23 cellular contexts compared by ENCODE assay signal in the genomic region with DNA sequence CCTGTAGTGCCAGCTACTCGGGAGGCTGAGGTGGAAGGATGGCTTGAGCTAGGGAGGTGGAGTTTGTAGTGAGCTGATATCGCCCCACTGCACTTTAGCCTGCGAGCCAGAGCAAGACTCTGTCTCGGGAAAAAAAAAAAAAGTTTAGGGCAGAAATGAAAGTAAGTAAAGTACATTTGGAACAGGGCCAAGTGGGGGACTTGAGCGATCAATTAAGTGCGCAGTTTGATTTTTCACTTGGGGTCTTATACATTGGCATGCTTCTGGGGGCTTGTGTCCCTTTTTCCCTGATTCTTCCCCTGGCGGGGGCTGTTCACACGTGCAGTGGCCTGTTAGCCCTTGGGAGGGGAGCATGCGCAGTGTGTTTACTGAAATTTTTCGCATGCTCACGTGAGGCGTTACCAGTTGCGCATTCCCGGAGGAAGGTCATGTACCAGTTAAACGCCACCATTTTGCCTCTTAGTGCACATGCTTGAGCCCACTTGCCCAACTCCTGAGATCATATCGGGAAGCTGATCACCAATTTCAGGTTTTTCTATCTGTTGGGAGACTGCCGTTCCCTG. TPM values are rescaled to one million over a fixed set of nuclear protein-coding genes. Genes with fewer than 3 reads are reported as not detected.
A peak's percentile ranks its signal among the peaks of the same experiment; 100 is the strongest.
DNase-seq lines count a peak whose midpoint lies in the region; ATAC-seq and TF ChIP-seq lines count a peak whose summit lies in the region.
"Had no signal": no experiment of that assay in that cellular context is flagged by ENCODE, and none has a peak within 500 bp of the region (broad histone marks: within the 10 kb centered on the region; RNA-seq: fewer than 3 reads in every experiment).

No MANE protein-coding gene starts in this region.

- DNase-seq in SK-N-SH (peak; percentile 54), SK-N-DZ (ENCODE audit: low spot score) (peak; percentile 25), testis (peak; percentile 21), cerebellar nuclear complex (lab: John Stamatoyannopoulos, UW) (no peak)
- no peak for DNase-seq in activated CD8-positive, alpha-beta memory T cell treated with anti-CD3 and anti-CD28 coated beads, Interleukin-2, amount 50 U/mL, for 4 hours
- DNase-seq in stimulated activated CD4-positive, alpha-beta T cell treated with anti-CD3 and anti-CD28 coated beads, Interleukin-2, amount 100 ng/mL, for 48 hours: no peak
- DNase-seq: 8988T; ACHN; AML-193; C1 segment of cervical spinal cord; Calu3; CD4-positive, alpha-beta memory T cell; COR-L47; DMS53; EL; GDM1; GM23248; H7 had no signal

- ATAC-seq in SK-N-SH treated with all-trans-retinoic acid at 6 μM for 48 hours: no peak; the same call in 2 of the 3 replicates
- ATAC-seq: A549, GM12878, HCT116 had no signal

- H2AFZ ChIP-seq in SK-N-SH (ENCODE audit: low read depth): no peak overlapping the region
- H2AFZ ChIP-seq: GM23248 had no signal

- no peaks in the 10 kb centered on the region for H3K9me3 ChIP-seq in SK-N-SH
- H3K9me3 ChIP-seq in testis: no peaks in the 10 kb centered on the region
- H3K9me3 ChIP-seq: A549 had no signal

- H3K4me1 ChIP-seq in SK-N-SH (ENCODE audit: control insufficient read depth in 1 of 2, insufficient read depth in 2 of 2, low read depth in 1 of 2, low read length in 1 of 2) (peaks cover 0 to 5% of the 10 kb centered on the region in 2 experiments; a peak in 1 of 4 replicates), testis (no peaks in the 10 kb centered on the region)
- H3K4me1 ChIP-seq: A549 had no signal

- POLR2A ChIA-PET in SK-N-SH (lab: Yijun Ruan, JAX): no interaction called here

- TF ChIP-seq RAD21 in SK-N-SH (IDR thresholded peaks at IDR 0.05; ENCODE audit: low read length): no peak

- intact Hi-C loops in testis (cut with DNase I; ENCODE audit: low total_unique reads): no loop called here

- no peak for TF ChIP-seq CTCF in SK-N-SH (IDR thresholded peaks at IDR 0.05)
- no peak for TF ChIP-seq CTCF in testis (IDR thresholded peaks at IDR 0.05)

- no peak overlapping the region for H3K9ac ChIP-seq in SK-N-SH
- H3K9ac ChIP-seq: GM23248 had no signal

- H3K27ac ChIP-seq in SK-N-SH (ENCODE audit: low read depth in 2 of 2, low read length in 1 of 2): no peak overlapping the region
- H3K27ac ChIP-seq in testis: no peak overlapping the region
- H3K27ac ChIP-seq: A549, GM23248 had no signal

- CTCF ChIA-PET in SK-N-SH (lab: Yijun Ruan, JAX): interaction anchor here (1.6 to 2.1 kb wide), 2 partner anchors 12 to 167 kb away, joined by 4 to 6 read pairs; no protein-coding TSS in a partner anchor

- H4K20me1 ChIP-seq in SK-N-SH (ENCODE audit: insufficient read depth): no peaks in the 10 kb centered on the region

- H3K36me3 ChIP-seq in SK-N-SH (replicated peaks in 1 of 2; ENCODE audit: control insufficient read depth in 1 of 2, insufficient read depth in 2 of 2, low read length in 1 of 2) (no peaks in the 10 kb centered on the region), testis (ENCODE audit: low read depth, missing control alignments) (no peaks in the 10 kb centered on the region)

- no peak for TF ChIP-seq EP300 in SK-N-SH (IDR thresholded peaks at IDR 0.05; ENCODE audit: borderline replicate concordance in 1 of 2, low read depth in 1 of 2, low read length in 1 of 2)

- H3K9me2 ChIP-seq in SK-N-SH: no peaks in the 10 kb centered on the region

- no peaks in the 10 kb centered on the region for H3F3A ChIP-seq in SK-N-SH (replicated peaks; ENCODE audit: insufficient read depth)

- H3K4me2 ChIP-seq in SK-N-SH: no peak overlapping the region
- H3K4me2 ChIP-seq: A549 had no signal

- no peaks in the 10 kb centered on the region for H3K27me3 ChIP-seq in SK-N-SH (ENCODE audit: insufficient read depth)
- no peaks in the 10 kb centered on the region for H3K27me3 ChIP-seq in testis

- H3K79me2 ChIP-seq in SK-N-SH (ENCODE audit: insufficient read depth): no peaks in the 10 kb centered on the region

- no peak for TF ChIP-seq POLR2A in testis (IDR thresholded peaks at IDR 0.05)

- H3K4me3 ChIP-seq in SK-N-SH (ENCODE audit: low read depth in 2 of 2, low read length in 1 of 2): peak overlapping the region in 1 of 2 experiments; percentile 10; a peak in 1 of 4 replicates
- H3K4me3 ChIP-seq in testis: no peak overlapping the region
- H3K4me3 ChIP-seq: A549, GM12878, GM23248 had no signal

- 49% methylated on average over 15 of the region's 17 CpGs for WGBS in SK-N-SH (ENCODE audit: low lambda C conversion rate)
- 76 to 82% methylated on average over 17 of the region's 17 CpGs for WGBS in testis, 2 donors

TF ChIP-seq in SK-N-SH, 30 proteins besides CTCF, POLR2A, EP300 and RAD21:
- TF ChIP-seq TAF1 (IDR thresholded peaks at IDR 0.05; ENCODE audit: borderline replicate concordance, low read depth, low read length) (no peak), NRF1 (IDR thresholded peaks at IDR 0.05; ENCODE audit: low read depth, low read length) (peak; percentile 61), MXI1 (IDR thresholded peaks at IDR 0.05; ENCODE audit: low read depth, low read length) (0 out of 2 replicates have a peak, but pooled peaks have one; percentile 36), NFIC (IDR thresholded peaks at IDR 0.05; ENCODE audit: borderline replicate concordance) (peak; percentile 53)
- TF ChIP-seq, protein P1, sequence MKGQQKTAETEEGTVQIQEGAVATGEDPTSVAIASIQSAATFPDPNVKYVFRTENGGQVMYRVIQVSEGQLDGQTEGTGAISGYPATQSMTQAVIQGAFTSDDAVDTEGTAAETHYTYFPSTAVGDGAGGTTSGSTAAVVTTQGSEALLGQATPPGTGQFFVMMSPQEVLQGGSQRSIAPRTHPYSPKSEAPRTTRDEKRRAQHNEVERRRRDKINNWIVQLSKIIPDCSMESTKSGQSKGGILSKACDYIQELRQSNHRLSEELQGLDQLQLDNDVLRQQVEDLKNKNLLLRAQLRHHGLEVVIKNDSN (IDR thresholded peaks at IDR 0.05; ENCODE audit: borderline replicate concordance, low read depth): peak; percentile 29; the same call in 1 of the 2 replicates

TF ChIP-seq in SK-N-SH treated with all-trans-retinoic acid at 6 μM for 48 hours, 23 proteins besides CTCF, POLR2A, EP300 and RAD21 (continues in another document):
- TF ChIP-seq, protein P2, sequence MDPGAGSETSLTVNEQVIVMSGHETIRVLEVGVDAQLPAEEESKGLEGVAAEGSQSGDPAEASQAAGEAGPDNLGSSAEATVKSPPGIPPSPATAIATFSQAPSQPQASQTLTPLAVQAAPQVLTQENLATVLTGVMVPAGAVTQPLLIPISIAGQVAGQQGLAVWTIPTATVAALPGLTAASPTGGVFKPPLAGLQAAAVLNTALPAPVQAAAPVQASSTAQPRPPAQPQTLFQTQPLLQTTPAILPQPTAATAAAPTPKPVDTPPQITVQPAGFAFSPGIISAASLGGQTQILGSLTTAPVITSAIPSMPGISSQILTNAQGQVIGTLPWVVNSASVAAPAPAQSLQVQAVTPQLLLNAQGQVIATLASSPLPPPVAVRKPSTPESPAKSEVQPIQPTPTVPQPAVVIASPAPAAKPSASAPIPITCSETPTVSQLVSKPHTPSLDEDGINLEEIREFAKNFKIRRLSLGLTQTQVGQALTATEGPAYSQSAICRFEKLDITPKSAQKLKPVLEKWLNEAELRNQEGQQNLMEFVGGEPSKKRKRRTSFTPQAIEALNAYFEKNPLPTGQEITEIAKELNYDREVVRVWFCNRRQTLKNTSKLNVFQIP (CRISPR knock-in tag; IDR thresholded peaks at IDR 0.05; ENCODE audit: borderline replicate concordance, low read depth): no peak
- no peak for TF ChIP-seq CSDC2 (CRISPR knock-in tag; IDR thresholded peaks at IDR 0.05)
- TF ChIP-seq ZNF70 (CRISPR knock-in tag; IDR thresholded peaks at IDR 0.05): no peak
- no peak for TF ChIP-seq BACH2 (CRISPR knock-in tag; IDR thresholded peaks at IDR 0.05; ENCODE audit: borderline replicate concordance)
- no peak for TF ChIP-seq ZFP3 (CRISPR knock-in tag; IDR thresholded peaks at IDR 0.05)
- TF ChIP-seq TOX (CRISPR knock-in tag; IDR thresholded peaks at IDR 0.05; ENCODE audit: borderline replicate concordance): no peak

RNA-seq across cellular contexts. Expression of a gene that starts 42.0 kb away (rescaled TPM):
- polyA plus RNA-seq in SK-N-SH (2012; rRNA removed) (4.7 and 6.5 TPM in 2 replicates), testis (ENCODE audit: insufficient read depth, low read depth, low replicate concordance) (16.5 TPM)
- polyA plus RNA-seq in SK-N-SH (2012; cell fraction: cytosol; rRNA removed): 4.0 and 5.5 TPM in 2 replicates
- 4.0 and 5.4 TPM in 2 replicates for polyA plus RNA-seq in SK-N-SH (2012; cell fraction: nucleus; rRNA removed)
- not detected in 2 replicates for polyA plus RNA-seq in SK-N-DZ (2014; cell fraction: cytosol; rRNA removed)
- 0.41 TPM in 1 of 2 replicates, not detected in the other for polyA plus RNA-seq in SK-N-DZ (2014; cell fraction: nucleus; rRNA removed)
- 10 to 100 TPM in 1 of 2 donors, 1 to 10 TPM in 1; 6.6 to 13.0 TPM for total RNA-seq in testis
- total RNA-seq: Calu3; CD4-positive, alpha-beta memory T cell; H1; H7 had no signal
- polyA plus RNA-seq: CD4-positive, alpha-beta memory T cell had no signal

RNA-seq across cellular contexts. Expression of a gene that starts 48.3 kb away (rescaled TPM):
- 8.5 and 10.8 TPM in 2 replicates for polyA plus RNA-seq in SK-N-SH (2012; rRNA removed)
- 14.7 and 16.2 TPM in 2 replicates for polyA plus RNA-seq in SK-N-SH (2012; cell fraction: cytosol; rRNA removed)
- 2.9 and 4.0 TPM in 2 replicates for polyA plus RNA-seq in SK-N-SH (2012; cell fraction: nucleus; rRNA removed)
- 30.8 and 32.7 TPM in 2 replicates for polyA plus RNA-seq in SK-N-DZ (2014; cell fraction: cytosol; rRNA removed)
- polyA plus RNA-seq in SK-N-DZ (2014; cell fraction: nucleus; rRNA removed): 13.5 and 14.0 TPM in 2 replicates
- total RNA-seq in testis: 10 to 100 TPM; 14.6 to 14.7 TPM
- 23.6 TPM for polyA plus RNA-seq in testis (ENCODE audit: insufficient read depth, low read depth, low replicate concordance)

RNA-seq across cellular contexts. Expression of a gene that starts 48.6 kb away (rescaled TPM):
- polyA plus RNA-seq in SK-N-SH (2012; rRNA removed) (6.9 and 10.0 TPM in 2 replicates), testis (ENCODE audit: insufficient read depth, low read depth, low replicate concordance) (11.8 TPM)
- 8.4 TPM in 2 replicates for polyA plus RNA-seq in SK-N-SH (2012; cell fraction: cytosol; rRNA removed)
- polyA plus RNA-seq in SK-N-SH (2012; cell fraction: nucleus; rRNA removed): 4.6 and 9.2 TPM in 2 replicates
- 22.0 and 27.1 TPM in 2 replicates for polyA plus RNA-seq in SK-N-DZ (2014; cell fraction: cytosol; rRNA removed)
- 25.1 and 26.3 TPM in 2 replicates for polyA plus RNA-seq in SK-N-DZ (2014; cell fraction: nucleus; rRNA removed)
- 10 to 100 TPM; 27.3 to 31.2 TPM for total RNA-seq in testis

Comparison
In these comparisons a context has a peak if more than half of its experiments do, and no peak if none do; other contexts are left out.
1. DNase-seq: peak in SK-N-SH (single experiment), SK-N-DZ (single experiment) and testis (single experiment); none in activated CD8-positive, alpha-beta memory T cell treated with anti-CD3 and anti-CD28 coated beads, Interleukin-2, amount 50 U/mL, for 4 hours (single experiment), cerebellar nuclear complex (0 of 2) and stimulated activated CD4-positive, alpha-beta T cell treated with anti-CD3 and anti-CD28 coated beads, Interleukin-2, amount 100 ng/mL, for 48 hours (0 of 2).